15 cellular contexts compared by ENCODE assay signal in the genomic region with DNA sequence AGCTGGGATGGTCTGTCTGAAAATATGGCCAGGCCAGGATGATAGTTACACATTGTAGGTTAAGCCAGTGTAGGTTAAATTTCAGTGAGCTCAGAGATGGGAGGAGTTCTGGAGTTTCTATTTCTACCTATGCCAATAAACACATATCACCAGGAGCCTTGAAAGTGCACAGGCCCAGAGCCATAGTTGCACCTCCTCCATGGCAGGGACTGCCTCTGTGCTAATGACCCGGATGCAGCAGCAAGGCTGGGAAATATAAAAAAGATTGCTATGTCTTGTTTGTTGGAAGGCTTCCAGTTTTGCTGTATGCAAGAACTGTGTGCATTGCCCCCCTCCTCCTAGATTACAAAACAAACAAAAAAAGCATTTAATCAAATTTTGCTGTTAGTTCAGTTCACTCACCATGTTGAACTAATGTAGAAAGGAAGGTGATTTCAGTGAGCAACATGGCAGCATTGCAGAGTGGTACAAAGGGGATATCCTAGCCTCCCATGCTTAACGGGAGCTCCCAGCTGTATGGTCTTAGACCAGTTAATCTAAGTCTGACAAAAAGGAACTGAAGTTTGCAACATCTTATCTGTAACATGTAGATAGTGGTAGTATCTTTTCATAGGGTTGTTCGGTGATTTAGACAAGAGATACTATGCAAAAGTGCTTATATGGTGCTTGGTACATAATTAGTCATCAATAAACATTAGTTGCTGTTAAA.
"Had no signal": no experiment of that assay in that cellular context is flagged by ENCODE, and none has a peak within 500 bp of the region (broad histone marks: within the 10 kb centered on the region; RNA-seq: fewer than 3 reads in every experiment).

No MANE protein-coding gene starts in this region.

- DNase-seq: activated CD4-positive, alpha-beta T cell treated with anti-CD3 and anti-CD28 coated beads, Interleukin-2, amount 10 ng/mL, durations not matched to agents 24 days and 14 days; activated CD4-positive, CD25-positive, alpha-beta regulatory T cell; activated CD8-positive, alpha-beta memory T cell treated with anti-CD3 and anti-CD28 coated beads, Interleukin-2, amount 50 U/mL, for 48 hours; activated naive CD8-positive, alpha-beta T cell treated with anti-CD3 and anti-CD28 coated beads, Interleukin-2, amount 10 ng/mL, durations not matched to agents 7 days and 5 days; brain microvascular endothelial cell; effector CD4-positive, alpha-beta T cell; esophagus squamous epithelium; left lung; mammary epithelial cell; naive B cell; ovary; stimulated activated CD4-positive, alpha-beta T cell treated with anti-CD3 and anti-CD28 coated beads, Interleukin-1b, Interleukin-23, amount 100 ng/mL, for 48 hours had no signal

- H3K27ac ChIP-seq: brain microvascular endothelial cell, coronary artery, esophagus squamous epithelium, hepatocyte, left lung, ovary had no signal

- ATAC-seq: stimulated activated effector memory CD8-positive, alpha-beta T cell treated with anti-CD3 and anti-CD28 coated beads, Interleukin-12 subunit alpha, Interleukin-12 subunit beta, amount 100 ng/mL, for 72 hours had no signal
